In genomic region chr1:210311726-210312493, GRCh38 we compare ENCODE assay signal across 7 cellular contexts. TPM values are rescaled to one million over a fixed set of nuclear protein-coding genes. Genes with fewer than 3 reads are reported as not detected.
A peak's percentile ranks its signal among the peaks of the same experiment; 100 is the strongest.
DNase-seq lines count a peak whose midpoint lies in the region; ATAC-seq, FAIRE-seq and TF ChIP-seq lines count a peak whose summit lies in the region.

No MANE protein-coding gene starts in this region.

- H3K4me1 ChIP-seq in HEK293 (ENCODE audit: control insufficient read depth, insufficient read depth, low read length), result no peaks in the 10 kb centered on the region
- H3K4me1 ChIP-seq in iPS-18a (ENCODE audit: control insufficient read depth, low read depth, low read length), result no peaks in the 10 kb centered on the region

- no peaks in the 10 kb centered on the region for H3K9me3 ChIP-seq in HEK293 (ENCODE audit: control insufficient read depth, insufficient read depth, low read depth, low read length)
- no peaks in the 10 kb centered on the region for H3K9me3 ChIP-seq in iPS-18a (ENCODE audit: control insufficient read depth, low read depth, low read length)

- H3K4me1 Mint-ChIP-seq in activated naive CD8-positive, alpha-beta T cell treated with anti-CD3 and anti-CD28 coated beads for 36 hours, result peaks cover 5% of the 10 kb centered on the region
- H3K4me1 Mint-ChIP-seq in stimulated activated memory B cell treated with anti-CD40 and anti-IgM and Interleukin-4, amounts not matched to agents 10 μg/mL and 1 μg/mL and 100 μg/mL, for 72 hours, result peaks cover 12% of the 10 kb centered on the region

- peak overlapping the region; percentile 42; the same call in 1 of the 2 replicates for H3K4me3 ChIP-seq in HEK293 (ENCODE audit: low read depth, low read length)
- peak overlapping the region; percentile 52 for H3K4me3 ChIP-seq in iPS-18a (ENCODE audit: low read length)

- H3K9ac ChIP-seq in iPS-18a (ENCODE audit: low read length), result no peak overlapping the region

- FAIRE-seq in GM12892 (lab: Jason Lieb, UNC), result no peak

- CTCF ChIA-PET in HEK293 (lab: Yijun Ruan, JAX), result interaction anchor here (0.5 to 5.7 kb wide), 32 partner anchors 10 to 1439 kb away, joined by 3 to 71 read pairs (median 3); partner anchors contain the start of gene UTP25

- H3K27me3 ChIP-seq in iPS-18a (ENCODE audit: control insufficient read depth, insufficient read depth, low read length), result peaks cover 18% of the 10 kb centered on the region

- peak overlapping the region; percentile 80 for H3K4me3 Mint-ChIP-seq in activated naive CD8-positive, alpha-beta T cell treated with anti-CD3 and anti-CD28 coated beads for 36 hours
- peak overlapping the region; percentile 24 for H3K4me3 Mint-ChIP-seq in stimulated activated memory B cell treated with anti-CD40 and anti-IgM and Interleukin-4, amounts not matched to agents 10 μg/mL and 1 μg/mL and 100 μg/mL, for 72 hours

- ATAC-seq in stimulated activated memory B cell treated with anti-CD40 and anti-IgM and Interleukin-4, amounts not matched to agents 10 μg/mL and 1 μg/mL and 100 μg/mL, for 72 hours, result no peak
- no peak for ATAC-seq in GM21723 (IDR thresholded peaks at IDR 0.05; ENCODE audit: unreplicated experiment)
- no peak for ATAC-seq in GM18868 (IDR thresholded peaks at IDR 0.05; ENCODE audit: unreplicated experiment)

- H3K27me3 Mint-ChIP-seq in activated naive CD8-positive, alpha-beta T cell treated with anti-CD3 and anti-CD28 coated beads for 36 hours, result peaks cover 18% of the 10 kb centered on the region
- H3K27me3 Mint-ChIP-seq in stimulated activated memory B cell treated with anti-CD40 and anti-IgM and Interleukin-4, amounts not matched to agents 10 μg/mL and 1 μg/mL and 100 μg/mL, for 72 hours, result peaks cover 12% of the 10 kb centered on the region

- TF ChIP-seq CTCF in HEK293 (tag by site-specific recombination; IDR thresholded peaks at IDR 0.05), result no peak

- H3K27ac Mint-ChIP-seq in activated naive CD8-positive, alpha-beta T cell treated with anti-CD3 and anti-CD28 coated beads for 36 hours, result no peak overlapping the region
- peak overlapping the region; percentile 76 for H3K27ac Mint-ChIP-seq in stimulated activated memory B cell treated with anti-CD40 and anti-IgM and Interleukin-4, amounts not matched to agents 10 μg/mL and 1 μg/mL and 100 μg/mL, for 72 hours

- H3K9me3 Mint-ChIP-seq in activated naive CD8-positive, alpha-beta T cell treated with anti-CD3 and anti-CD28 coated beads for 36 hours, result no peaks in the 10 kb centered on the region
- H3K9me3 Mint-ChIP-seq in stimulated activated memory B cell treated with anti-CD40 and anti-IgM and Interleukin-4, amounts not matched to agents 10 μg/mL and 1 μg/mL and 100 μg/mL, for 72 hours, result no peaks in the 10 kb centered on the region

- no peak for DNase-seq in activated naive CD8-positive, alpha-beta T cell treated with anti-CD3 and anti-CD28 coated beads for 36 hours
- DNase-seq in GM12892 (ENCODE audit: insufficient read length), result no peak

- POLR2A ChIA-PET in HEK293 (lab: Yijun Ruan, JAX), result interaction anchor here (0.6 to 1.3 kb wide), 4 partner anchors 20 to 173 kb away, joined by 3 to 4 read pairs (median 3); no protein-coding TSS in a partner anchor

- no peaks in the 10 kb centered on the region for H3K36me3 Mint-ChIP-seq in activated naive CD8-positive, alpha-beta T cell treated with anti-CD3 and anti-CD28 coated beads for 36 hours
- H3K36me3 Mint-ChIP-seq in stimulated activated memory B cell treated with anti-CD40 and anti-IgM and Interleukin-4, amounts not matched to agents 10 μg/mL and 1 μg/mL and 100 μg/mL, for 72 hours, result no peaks in the 10 kb centered on the region

- no peak overlapping the region; the same call in 1 of the 2 replicates for H3K27ac ChIP-seq in HEK293 (ENCODE audit: extremely low read depth, low read depth, low read length)
- H3K27ac ChIP-seq in iPS-18a (ENCODE audit: low read length), result no peak overlapping the region

- no peaks in the 10 kb centered on the region for H3K36me3 ChIP-seq in HEK293 (ENCODE audit: control insufficient read depth in 2 of 2, insufficient read depth in 1 of 2, low read length in 2 of 2)
- no peaks in the 10 kb centered on the region for H3K36me3 ChIP-seq in iPS-18a (ENCODE audit: control insufficient read depth, low read depth, low read length)

- TF ChIP-seq POLR2A in GM12892 (IDR thresholded peaks at IDR 0.05; ENCODE audit: low read depth, low read length), result no peak

TF ChIP-seq in HEK293, 187 proteins besides CTCF, POLR2A, EP300 and RAD21:
- TF ChIP-seq, protein P1, sequence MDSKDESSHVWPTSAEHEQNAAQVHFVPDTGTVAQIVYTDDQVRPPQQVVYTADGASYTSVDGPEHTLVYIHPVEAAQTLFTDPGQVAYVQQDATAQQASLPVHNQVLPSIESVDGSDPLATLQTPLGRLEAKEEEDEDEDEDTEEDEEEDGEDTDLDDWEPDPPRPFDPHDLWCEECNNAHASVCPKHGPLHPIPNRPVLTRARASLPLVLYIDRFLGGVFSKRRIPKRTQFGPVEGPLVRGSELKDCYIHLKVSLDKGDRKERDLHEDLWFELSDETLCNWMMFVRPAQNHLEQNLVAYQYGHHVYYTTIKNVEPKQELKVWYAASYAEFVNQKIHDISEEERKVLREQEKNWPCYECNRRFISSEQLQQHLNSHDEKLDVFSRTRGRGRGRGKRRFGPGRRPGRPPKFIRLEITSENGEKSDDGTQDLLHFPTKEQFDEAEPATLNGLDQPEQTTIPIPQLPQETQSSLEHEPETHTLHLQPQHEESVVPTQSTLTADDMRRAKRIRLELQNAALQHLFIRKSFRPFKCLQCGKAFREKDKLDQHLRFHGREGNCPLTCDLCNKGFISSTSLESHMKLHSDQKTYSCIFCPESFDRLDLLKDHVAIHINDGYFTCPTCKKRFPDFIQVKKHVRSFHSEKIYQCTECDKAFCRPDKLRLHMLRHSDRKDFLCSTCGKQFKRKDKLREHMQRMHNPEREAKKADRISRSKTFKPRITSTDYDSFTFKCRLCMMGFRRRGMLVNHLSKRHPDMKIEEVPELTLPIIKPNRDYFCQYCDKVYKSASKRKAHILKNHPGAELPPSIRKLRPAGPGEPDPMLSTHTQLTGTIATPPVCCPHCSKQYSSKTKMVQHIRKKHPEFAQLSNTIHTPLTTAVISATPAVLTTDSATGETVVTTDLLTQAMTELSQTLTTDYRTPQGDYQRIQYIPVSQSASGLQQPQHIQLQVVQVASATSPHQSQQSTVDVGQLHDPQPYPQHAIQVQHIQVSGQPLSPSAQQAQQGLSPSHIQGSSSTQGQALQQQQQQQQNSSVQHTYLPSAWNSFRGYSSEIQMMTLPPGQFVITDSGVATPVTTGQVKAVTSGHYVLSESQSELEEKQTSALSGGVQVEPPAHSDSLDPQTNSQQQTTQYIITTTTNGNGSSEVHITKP (tag by site-specific recombination; IDR thresholded peaks at IDR 0.05), result peak; percentile 32
- no peak for TF ChIP-seq ZNF19 (tag by site-specific recombination; IDR thresholded peaks at IDR 0.05; ENCODE audit: low read depth)

RNA-seq across cellular contexts. Expression of gene HHAT, which starts 16.8 kb away (rescaled TPM):
- 1 to 10 TPM; 1.3 to 2.3 TPM for total RNA-seq in activated naive CD8-positive, alpha-beta T cell treated with anti-CD3 and anti-CD28 coated beads for 36 hours
- polyA plus RNA-seq in GM12892 (2012; ENCODE audit: missing spikeins), result 1.7 TPM
